In the genomic region with DNA sequence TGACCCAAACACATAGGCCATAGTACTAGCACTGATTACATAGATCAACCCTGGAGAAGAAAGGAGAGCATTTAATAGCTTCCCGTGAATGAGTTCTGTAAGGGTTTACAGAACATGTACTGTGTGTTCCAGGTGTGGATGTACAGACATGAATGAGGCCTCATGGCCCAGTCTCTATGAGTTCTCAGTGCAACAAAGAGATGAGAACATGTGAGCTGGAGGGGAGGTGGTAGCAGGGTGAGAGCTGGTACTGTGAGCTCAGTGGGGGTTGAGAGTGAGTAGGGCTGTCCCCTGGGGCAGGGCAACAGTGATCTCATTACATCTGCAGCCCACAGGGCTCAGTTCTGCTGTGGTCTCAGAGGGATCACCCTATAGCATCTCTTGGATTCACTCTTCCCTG, we compare ENCODE assay signal across 21 cellular contexts.
"Had no signal": no experiment of that assay in that cellular context is flagged by ENCODE, and none has a peak within 500 bp of the region (broad histone marks: within the 10 kb centered on the region; RNA-seq: fewer than 3 reads in every experiment).

No MANE protein-coding gene starts in this region.

- ATAC-seq: left ventricle myocardium superior; lower lobe of right lung; natural killer cell; psoas muscle; right cardiac atrium; stimulated activated effector memory CD8-positive, alpha-beta T cell treated with anti-CD3 and anti-CD28 coated beads, Interleukin-12 subunit alpha, Interleukin-12 subunit beta, amount 100 ng/mL, for 72 hours; stimulated activated naive CD8-positive, alpha-beta T cell treated with anti-CD3 and anti-CD28 coated beads, Interleukin-15, Interleukin-2, amounts not matched to agents 100 U/mL and 50 U/mL, for 24 hours had no signal

- H3K9me3 ChIP-seq: lower lobe of right lung, neutrophil, ovary, testis, tibial artery had no signal

- H3K27me3 ChIP-seq: dorsolateral prefrontal cortex, neutrophil, ovary, sigmoid colon, testis, tibial artery, upper lobe of left lung had no signal

- H3K36me3 ChIP-seq: lower lobe of right lung, neutrophil, ovary, sigmoid colon, tibial artery, upper lobe of left lung had no signal

- H3K4me3 Mint-ChIP-seq: natural killer cell; stimulated activated effector memory CD8-positive, alpha-beta T cell treated with anti-CD3 and anti-CD28 coated beads, Interleukin-12 subunit alpha, Interleukin-12 subunit beta, amount 100 ng/mL, for 72 hours had no signal

- H3K27ac ChIP-seq: dorsolateral prefrontal cortex, lower lobe of right lung, neutrophil, ovary, psoas muscle, sigmoid colon, testis, tibial artery, upper lobe of left lung had no signal

- H3K4me1 Mint-ChIP-seq: natural killer cell; stimulated activated effector memory CD8-positive, alpha-beta T cell treated with anti-CD3 and anti-CD28 coated beads, Interleukin-12 subunit alpha, Interleukin-12 subunit beta, amount 100 ng/mL, for 72 hours had no signal

- DNase-seq: dorsolateral prefrontal cortex; effector CD8-positive, alpha-beta T cell; erythroblast; head of caudate nucleus; left ventricle myocardium superior; lower lobe of right lung; natural killer cell; ovary; posterior cingulate gyrus; psoas muscle; right cardiac atrium; sigmoid colon; stimulated activated CD4-positive, alpha-beta T cell treated with anti-CD3 and anti-CD28 coated beads, Interleukin-2, amount 100 ng/mL, for 24 hours; stimulated activated CD4-positive, alpha-beta T cell treated with anti-CD3 and anti-CD28 coated beads, Interleukin-4, amount 100 ng/mL, for 24 hours; stimulated activated naive CD8-positive, alpha-beta T cell treated with anti-CD3 and anti-CD28 coated beads, Interleukin-15, Interleukin-2, amounts not matched to agents 100 U/mL and 50 U/mL, for 24 hours; substantia nigra; testis; tibial artery; upper lobe of left lung had no signal

- H3K9me3 Mint-ChIP-seq: natural killer cell had no signal

- H3K27ac Mint-ChIP-seq: natural killer cell; stimulated activated effector memory CD8-positive, alpha-beta T cell treated with anti-CD3 and anti-CD28 coated beads, Interleukin-12 subunit alpha, Interleukin-12 subunit beta, amount 100 ng/mL, for 72 hours had no signal

- H3K4me1 ChIP-seq: lower lobe of right lung, psoas muscle, sigmoid colon, testis, tibial artery had no signal

- H3K36me3 Mint-ChIP-seq: natural killer cell; stimulated activated effector memory CD8-positive, alpha-beta T cell treated with anti-CD3 and anti-CD28 coated beads, Interleukin-12 subunit alpha, Interleukin-12 subunit beta, amount 100 ng/mL, for 72 hours had no signal

- H3K4me3 ChIP-seq: dorsolateral prefrontal cortex, lower lobe of right lung, ovary, psoas muscle, sigmoid colon, testis, tibial artery, upper lobe of left lung had no signal
